In the genomic region with DNA sequence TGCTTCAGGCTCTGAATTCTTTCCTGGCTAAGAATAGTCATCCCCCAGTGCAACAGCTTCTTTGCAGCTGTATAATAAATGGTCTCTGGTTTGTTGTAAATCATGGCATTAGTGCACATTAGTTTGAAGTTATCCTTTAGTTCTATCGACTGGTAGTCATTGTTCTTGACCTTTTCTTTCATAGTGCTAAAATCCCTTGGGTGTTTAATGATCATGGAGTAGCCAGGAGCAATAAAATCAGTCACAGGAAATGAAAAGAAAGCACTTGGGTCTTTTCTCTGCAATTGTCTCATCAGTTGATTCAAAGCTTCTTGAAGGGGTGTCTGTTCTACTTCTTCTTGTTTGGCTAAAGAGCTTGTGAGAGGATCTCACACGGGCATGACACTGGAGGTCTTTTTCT, we compare ENCODE assay signal across 1 cellular context.
TF ChIP-seq lines count a peak whose summit lies in the region.

No MANE protein-coding gene starts in this region.

TF ChIP-seq in GM23338, 12 proteins besides CTCF, POLR2A, EP300 and RAD21 (continued from another document):
- no peak for TF ChIP-seq ZNF462 (CRISPR knock-in tag; IDR thresholded peaks at IDR 0.05)
